Comparison of ENCODE assay signal across 9 cellular contexts in genomic region chr19:3034194-3034844, GRCh38. TPM values are rescaled to one million over a fixed set of nuclear protein-coding genes. Genes with fewer than 3 reads are reported as not detected.
DNase-seq lines count a peak whose midpoint lies in the region; ATAC-seq and TF ChIP-seq lines count a peak whose summit lies in the region.
"Had no signal": no experiment of that assay in that cellular context is flagged by ENCODE, and none has a peak within 500 bp of the region (broad histone marks: within the 10 kb centered on the region; RNA-seq: fewer than 3 reads in every experiment).

No MANE protein-coding gene starts in this region.

- ATAC-seq in heart left ventricle, result no peak
- no peak for ATAC-seq in left ventricle myocardium superior
- ATAC-seq in mucosa of descending colon, result peak; percentile 0

- intact Hi-C loops in heart left ventricle (cut with DNase I) (loop anchor here in 4 of 10 donors (2.0 to 10.0 kb wide), 4 partner anchors 28 to 52 kb away; partner anchors contain the start of gene TLE5 (in 1 of the 4)), left ventricle myocardium superior (cut with micrococcal nuclease) (no loop called here), MCF 10A (cut with micrococcal nuclease) (loop anchor here (10.0 kb wide), 1 partner anchor 60 kb away; the partner anchor contains the start of gene TLE6), mucosa of descending colon (cut with DNase I, micrococcal nuclease) (no loop called here), vagina (cut with DNase I) (no loop called here)

- H3K4me1 Mint-ChIP-seq in MCF 10A (ENCODE audit: insufficient read depth, unreplicated experiment), result peaks cover 28% of the 10 kb centered on the region

- peak overlapping the region; percentile 84 for H3K4me3 Mint-ChIP-seq in MCF 10A (ENCODE audit: unreplicated experiment)

- H3K27me3 Mint-ChIP-seq in MCF 10A (ENCODE audit: insufficient read depth, unreplicated experiment), result no peaks in the 10 kb centered on the region

- H3K27ac Mint-ChIP-seq in MCF 10A (ENCODE audit: low read depth, unreplicated experiment), result peak overlapping the region; percentile 93

- no peaks in the 10 kb centered on the region for H3K36me3 ChIP-seq in heart left ventricle
- H3K36me3 ChIP-seq in mucosa of descending colon (ENCODE audit: low read depth), result no peaks in the 10 kb centered on the region
- no peaks in the 10 kb centered on the region for H3K36me3 ChIP-seq in vagina

- no peaks in the 10 kb centered on the region for H3K36me3 Mint-ChIP-seq in MCF 10A (ENCODE audit: insufficient read depth, unreplicated experiment)

- H3K4me3 ChIP-seq in heart left ventricle (peak overlapping the region in 11 of 12 donors; percentile 40 to 72 (median 59)), mucosa of descending colon (no peak overlapping the region), vagina (peak overlapping the region in 1 of 2 donors; percentile 56)

- H3K27me3 ChIP-seq in heart left ventricle (peaks cover 0 to 9% (median 0%) of the 10 kb centered on the region in 9 donors), vagina (no peaks in the 10 kb centered on the region)

- peak overlapping the region in 8 of 12 donors; percentile 92 to 98 (median 95) for H3K27ac ChIP-seq in heart left ventricle
- H3K27ac ChIP-seq in vagina, result peak overlapping the region; percentile 94

- no peaks in the 10 kb centered on the region for H3K9me3 ChIP-seq in heart left ventricle
- H3K9me3 ChIP-seq in mucosa of descending colon, result no peaks in the 10 kb centered on the region
- H3K9me3 ChIP-seq in vagina, result no peaks in the 10 kb centered on the region

- 33 to 44% (median 44%) methylated on average over 6 of the region's 6 CpGs for WGBS in heart left ventricle, 4 donors

- H3K9me3 Mint-ChIP-seq in MCF 10A (ENCODE audit: unreplicated experiment), result no peaks in the 10 kb centered on the region

- CTCF ChIA-PET in MCF 10A (lab: Yijun Ruan, JAX), result interaction anchor here (1.1 kb wide), 1 partner anchor 78 kb away, joined by 4 read pairs; no protein-coding TSS in a partner anchor
- CTCF ChIA-PET in GM10248 (lab: Yijun Ruan, JAX), result interaction anchor here (3.4 kb wide), 1 partner anchor 12 kb away, joined by 11 read pairs; no protein-coding TSS in a partner anchor

- H3K4me1 ChIP-seq in heart left ventricle, result peaks cover 0 to 32% (median 20%) of the 10 kb centered on the region in 12 donors
- peaks cover 16% of the 10 kb centered on the region for H3K4me1 ChIP-seq in mucosa of descending colon (ENCODE audit: low read depth)
- H3K4me1 ChIP-seq in vagina, result peaks cover 31% of the 10 kb centered on the region

- POLR2A ChIA-PET in MCF 10A (lab: Yijun Ruan, JAX), result no interaction called here
- POLR2A ChIA-PET in GM10248 (lab: Yijun Ruan, JAX), result no interaction called here

- TF ChIP-seq POLR2A in heart left ventricle (IDR thresholded peaks at IDR 0.05) (no peak), vagina (IDR thresholded peaks at IDR 0.05) (no peak)

- TF ChIP-seq CTCF in heart left ventricle (IDR thresholded peaks at IDR 0.05), result no peak
- no peak for TF ChIP-seq CTCF in MCF 10A (IDR thresholded peaks at IDR 0.05; ENCODE audit: unreplicated experiment)
- TF ChIP-seq CTCF in mucosa of descending colon (IDR thresholded peaks at IDR 0.05), result no peak
- TF ChIP-seq CTCF in vagina (IDR thresholded peaks at IDR 0.05), result no peak
- no peak for TF ChIP-seq CTCF in GM10248 (IDR thresholded peaks at IDR 0.05; ENCODE audit: control extremely low read depth, extremely low read depth, low read depth, missing control alignments)

- BruUV-seq in MCF 10A (replicated peaks; lab: Mats Ljungman, UMichigan), result no TSS peak

- DNase-seq in heart left ventricle, result no peak
- DNase-seq in left ventricle myocardium superior, result no peak
- DNase-seq in MCF 10A (ENCODE audit: unreplicated experiment), result no peak
- peak in 1 of 3 donors; percentile 37 for DNase-seq in mucosa of descending colon
- no peak for DNase-seq in vagina (ENCODE audit: extremely low spot score in 2 of 2)
- no peak for DNase-seq in NCI-H446 treated with DMSO at 0.1 percent for 48 hours (lab: John Stamatoyannopoulos, UW)
- DNase-seq in GOT3 (lab: John Stamatoyannopoulos, UW), result no peak
- no peak for DNase-seq in GM10248 (ENCODE audit: extremely low spot score)
- DNase-seq: stimulated activated CD4-positive, alpha-beta T cell treated with anti-CD3 and anti-CD28 coated beads, Interleukin-12 subunit alpha, Interleukin-12 subunit beta, amount 100 ng/mL, for 4 hours had no signal

RNA-seq across cellular contexts. Expression of gene TLE2, which starts 5.2 kb away (rescaled TPM):
- total RNA-seq in heart left ventricle, result 10 to 100 TPM; 34.6 to 75.1 (median 40.5) TPM
- 10 to 100 TPM; 36.0 to 41.4 TPM for polyA plus RNA-seq in heart left ventricle
- 66.5 TPM for total RNA-seq in left ventricle myocardium superior
- total RNA-seq in MCF 10A (2022), result 1.9 and 3.0 TPM in 2 replicates
- 10 to 100 TPM; 40.0 to 66.5 (median 63.5) TPM for total RNA-seq in mucosa of descending colon
- total RNA-seq in vagina, result 28.2 TPM

RNA-seq across cellular contexts. Expression of gene TLE5, which starts 28.0 kb away (rescaled TPM):
- 1,000 to 10,000 TPM in 1 of 9 donors, 100 to 1,000 TPM in 8; 593 to 1,121 (median 711) TPM for total RNA-seq in heart left ventricle
- polyA plus RNA-seq in heart left ventricle, result 1,000 to 10,000 TPM in 1 of 2 donors, 100 to 1,000 TPM in 1; 686 to 1,459 TPM
- 846 TPM for total RNA-seq in left ventricle myocardium superior
- 266 and 273 TPM in 2 replicates for total RNA-seq in MCF 10A (2022)
- 100 to 1,000 TPM; 427 to 664 (median 556) TPM for total RNA-seq in mucosa of descending colon
- total RNA-seq in vagina, result 451 TPM

RNA-seq across cellular contexts. Expression of gene TLE6, which starts 57.0 kb away (rescaled TPM):
- 1 to 10 TPM in 2 of 9 donors, under 1 TPM in 6, not detected in 1; 0.21 to 1.3 (median 0.57) TPM for total RNA-seq in heart left ventricle
- 1 to 10 TPM; 1.3 to 1.4 TPM for polyA plus RNA-seq in heart left ventricle
- 0.30 TPM for total RNA-seq in left ventricle myocardium superior
- 0.89 and 2.9 TPM in 2 replicates for total RNA-seq in MCF 10A (2022)
- total RNA-seq in mucosa of descending colon, result 1 to 10 TPM; 1.8 to 4.1 (median 3.0) TPM
- total RNA-seq in vagina, result 10.6 TPM

RNA-seq across cellular contexts. Expression of gene GNA11, which starts 59.8 kb away (rescaled TPM):
- total RNA-seq in heart left ventricle, result 10 to 100 TPM; 55.3 to 91.8 (median 70.9) TPM
- polyA plus RNA-seq in heart left ventricle, result 10 to 100 TPM; 43.5 to 74.6 TPM
- 74.6 TPM for total RNA-seq in left ventricle myocardium superior
- 40.9 and 48.1 TPM in 2 replicates for total RNA-seq in MCF 10A (2022)
- total RNA-seq in mucosa of descending colon, result 100 to 1,000 TPM; 182 to 349 (median 234) TPM
- total RNA-seq in vagina, result 33.6 TPM
